ENCODE assay signal across 1 cellular context in the genomic region with DNA sequence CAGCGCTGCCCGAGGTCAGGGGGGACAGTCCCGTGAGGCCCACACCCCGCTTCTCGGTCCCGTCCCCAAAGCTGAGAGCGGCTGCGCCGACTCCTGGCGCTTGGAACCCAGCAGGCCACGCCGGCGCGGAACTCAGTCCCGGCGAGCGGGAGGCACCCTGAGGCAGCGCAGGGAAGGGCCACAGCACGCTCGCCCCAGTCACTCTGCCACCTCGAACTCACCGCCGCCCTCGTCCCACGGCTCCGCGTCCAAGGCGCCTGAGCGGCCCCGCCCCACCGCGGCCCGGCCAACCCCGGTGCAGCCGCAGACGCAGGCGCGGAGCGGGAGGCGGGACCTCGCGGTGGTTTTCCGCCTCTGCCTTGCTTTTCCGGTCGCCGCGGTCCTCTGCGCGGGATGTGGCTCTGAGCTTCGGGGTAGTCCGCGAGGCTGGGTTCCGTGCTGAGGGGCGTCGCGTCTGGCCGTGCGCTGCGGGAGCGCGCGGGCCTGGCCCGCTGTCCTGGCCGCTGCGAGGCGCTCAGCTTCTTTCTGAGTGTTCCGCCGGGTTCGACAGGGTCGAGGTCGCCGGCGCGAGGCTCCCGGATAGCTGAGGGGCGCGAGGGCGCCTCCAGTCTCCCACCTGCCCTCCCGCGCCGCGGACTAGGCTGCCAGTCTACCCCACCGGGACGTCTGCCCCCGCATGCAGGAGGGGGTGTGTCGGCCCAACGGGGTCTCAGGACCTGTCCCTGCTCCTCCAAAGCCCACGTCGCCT.
TF ChIP-seq lines count a peak whose summit lies in the region.

Gene CDPF1 (minus strand): TSS at position 259 of the 748 bp plus-strand sequence. CDS start 2,009 bp downstream, outside the sequence.

TF ChIP-seq in WTC11, 78 proteins besides CTCF, POLR2A, EP300 and RAD21 (continued from another document and continues in another):
- TF ChIP-seq, protein P1, sequence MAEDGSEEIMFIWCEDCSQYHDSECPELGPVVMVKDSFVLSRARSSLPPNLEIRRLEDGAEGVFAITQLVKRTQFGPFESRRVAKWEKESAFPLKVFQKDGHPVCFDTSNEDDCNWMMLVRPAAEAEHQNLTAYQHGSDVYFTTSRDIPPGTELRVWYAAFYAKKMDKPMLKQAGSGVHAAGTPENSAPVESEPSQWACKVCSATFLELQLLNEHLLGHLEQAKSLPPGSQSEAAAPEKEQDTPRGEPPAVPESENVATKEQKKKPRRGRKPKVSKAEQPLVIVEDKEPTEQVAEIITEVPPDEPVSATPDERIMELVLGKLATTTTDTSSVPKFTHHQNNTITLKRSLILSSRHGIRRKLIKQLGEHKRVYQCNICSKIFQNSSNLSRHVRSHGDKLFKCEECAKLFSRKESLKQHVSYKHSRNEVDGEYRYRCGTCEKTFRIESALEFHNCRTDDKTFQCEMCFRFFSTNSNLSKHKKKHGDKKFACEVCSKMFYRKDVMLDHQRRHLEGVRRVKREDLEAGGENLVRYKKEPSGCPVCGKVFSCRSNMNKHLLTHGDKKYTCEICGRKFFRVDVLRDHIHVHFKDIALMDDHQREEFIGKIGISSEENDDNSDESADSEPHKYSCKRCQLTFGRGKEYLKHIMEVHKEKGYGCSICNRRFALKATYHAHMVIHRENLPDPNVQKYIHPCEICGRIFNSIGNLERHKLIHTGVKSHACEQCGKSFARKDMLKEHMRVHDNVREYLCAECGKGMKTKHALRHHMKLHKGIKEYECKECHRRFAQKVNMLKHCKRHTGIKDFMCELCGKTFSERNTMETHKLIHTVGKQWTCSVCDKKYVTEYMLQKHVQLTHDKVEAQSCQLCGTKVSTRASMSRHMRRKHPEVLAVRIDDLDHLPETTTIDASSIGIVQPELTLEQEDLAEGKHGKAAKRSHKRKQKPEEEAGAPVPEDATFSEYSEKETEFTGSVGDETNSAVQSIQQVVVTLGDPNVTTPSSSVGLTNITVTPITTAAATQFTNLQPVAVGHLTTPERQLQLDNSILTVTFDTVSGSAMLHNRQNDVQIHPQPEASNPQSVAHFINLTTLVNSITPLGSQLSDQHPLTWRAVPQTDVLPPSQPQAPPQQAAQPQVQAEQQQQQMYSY (CRISPR knock-in tag; IDR thresholded peaks at IDR 0.05), result peak; percentile 54; the same call in 1 of the 2 replicates
- TF ChIP-seq NR2C2 (CRISPR knock-in tag; IDR thresholded peaks at IDR 0.05) (no peak), ZBTB21 (CRISPR knock-in tag; IDR thresholded peaks at IDR 0.05; ENCODE audit: borderline replicate concordance) (peak; percentile 82), KAT7 (CRISPR knock-in tag; IDR thresholded peaks at IDR 0.05; ENCODE audit: borderline replicate concordance) (peak; percentile 85), ATF2 (CRISPR knock-in tag; IDR thresholded peaks at IDR 0.05; ENCODE audit: borderline replicate concordance, low read depth) (peak; percentile 81), ESRRA (CRISPR knock-in tag; IDR thresholded peaks at IDR 0.05; ENCODE audit: borderline replicate concordance) (peak; percentile 90), NFATC4 (CRISPR knock-in tag; IDR thresholded peaks at IDR 0.05) (no peak), ZNF263 (CRISPR knock-in tag; IDR thresholded peaks at IDR 0.05; ENCODE audit: low read depth) (0 out of 2 replicates have a peak, but pooled peaks have one; percentile 70), ZNF425 (CRISPR knock-in tag; conservative IDR thresholded peaks at IDR 0.05) (no peak), ZNF423 (CRISPR knock-in tag; IDR thresholded peaks at IDR 0.05) (no peak), ATF6 (CRISPR knock-in tag; IDR thresholded peaks at IDR 0.05) (no peak), ZNF138 (CRISPR knock-in tag; conservative IDR thresholded peaks at IDR 0.05) (peak; percentile 82; the same call in 1 of the 2 replicates), ZNF396 (CRISPR knock-in tag; IDR thresholded peaks at IDR 0.05; ENCODE audit: borderline replicate concordance) (no peak), JAZF1 (CRISPR knock-in tag; IDR thresholded peaks at IDR 0.05) (no peak), NR3C1 (CRISPR knock-in tag; conservative IDR thresholded peaks at IDR 0.05; ENCODE audit: low read depth) (no peak; the same call in 1 of the 2 replicates), ZNF219 (CRISPR knock-in tag; IDR thresholded peaks at IDR 0.05; ENCODE audit: borderline replicate concordance) (peak; percentile 95), CREM (CRISPR knock-in tag; IDR thresholded peaks at IDR 0.05) (no peak), ZBTB43 (CRISPR knock-in tag; IDR thresholded peaks at IDR 0.05) (peak; percentile 90), FOXP1 (CRISPR knock-in tag; IDR thresholded peaks at IDR 0.05; ENCODE audit: borderline replicate concordance) (peak; percentile 98), JUN (CRISPR knock-in tag; IDR thresholded peaks at IDR 0.05) (peak; percentile 95), MAX (CRISPR knock-in tag; IDR thresholded peaks at IDR 0.05) (peak; percentile 98), ZNF671 (CRISPR knock-in tag; IDR thresholded peaks at IDR 0.05) (no peak), EMX1 (CRISPR knock-in tag; IDR thresholded peaks at IDR 0.05) (no peak), SMAD3 (CRISPR knock-in tag; IDR thresholded peaks at IDR 0.05; ENCODE audit: borderline replicate concordance) (peak; percentile 83; the same call in 1 of the 2 replicates), SP1 (CRISPR knock-in tag; conservative IDR thresholded peaks at IDR 0.05) (peak; percentile 93)
- TF ChIP-seq, protein P2, sequence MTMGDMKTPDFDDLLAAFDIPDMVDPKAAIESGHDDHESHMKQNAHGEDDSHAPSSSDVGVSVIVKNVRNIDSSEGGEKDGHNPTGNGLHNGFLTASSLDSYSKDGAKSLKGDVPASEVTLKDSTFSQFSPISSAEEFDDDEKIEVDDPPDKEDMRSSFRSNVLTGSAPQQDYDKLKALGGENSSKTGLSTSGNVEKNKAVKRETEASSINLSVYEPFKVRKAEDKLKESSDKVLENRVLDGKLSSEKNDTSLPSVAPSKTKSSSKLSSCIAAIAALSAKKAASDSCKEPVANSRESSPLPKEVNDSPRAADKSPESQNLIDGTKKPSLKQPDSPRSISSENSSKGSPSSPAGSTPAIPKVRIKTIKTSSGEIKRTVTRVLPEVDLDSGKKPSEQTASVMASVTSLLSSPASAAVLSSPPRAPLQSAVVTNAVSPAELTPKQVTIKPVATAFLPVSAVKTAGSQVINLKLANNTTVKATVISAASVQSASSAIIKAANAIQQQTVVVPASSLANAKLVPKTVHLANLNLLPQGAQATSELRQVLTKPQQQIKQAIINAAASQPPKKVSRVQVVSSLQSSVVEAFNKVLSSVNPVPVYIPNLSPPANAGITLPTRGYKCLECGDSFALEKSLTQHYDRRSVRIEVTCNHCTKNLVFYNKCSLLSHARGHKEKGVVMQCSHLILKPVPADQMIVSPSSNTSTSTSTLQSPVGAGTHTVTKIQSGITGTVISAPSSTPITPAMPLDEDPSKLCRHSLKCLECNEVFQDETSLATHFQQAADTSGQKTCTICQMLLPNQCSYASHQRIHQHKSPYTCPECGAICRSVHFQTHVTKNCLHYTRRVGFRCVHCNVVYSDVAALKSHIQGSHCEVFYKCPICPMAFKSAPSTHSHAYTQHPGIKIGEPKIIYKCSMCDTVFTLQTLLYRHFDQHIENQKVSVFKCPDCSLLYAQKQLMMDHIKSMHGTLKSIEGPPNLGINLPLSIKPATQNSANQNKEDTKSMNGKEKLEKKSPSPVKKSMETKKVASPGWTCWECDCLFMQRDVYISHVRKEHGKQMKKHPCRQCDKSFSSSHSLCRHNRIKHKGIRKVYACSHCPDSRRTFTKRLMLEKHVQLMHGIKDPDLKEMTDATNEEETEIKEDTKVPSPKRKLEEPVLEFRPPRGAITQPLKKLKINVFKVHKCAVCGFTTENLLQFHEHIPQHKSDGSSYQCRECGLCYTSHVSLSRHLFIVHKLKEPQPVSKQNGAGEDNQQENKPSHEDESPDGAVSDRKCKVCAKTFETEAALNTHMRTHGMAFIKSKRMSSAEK (CRISPR knock-in tag; IDR thresholded peaks at IDR 0.05; ENCODE audit: borderline replicate concordance), result no peak
- TF ChIP-seq, protein P3, sequence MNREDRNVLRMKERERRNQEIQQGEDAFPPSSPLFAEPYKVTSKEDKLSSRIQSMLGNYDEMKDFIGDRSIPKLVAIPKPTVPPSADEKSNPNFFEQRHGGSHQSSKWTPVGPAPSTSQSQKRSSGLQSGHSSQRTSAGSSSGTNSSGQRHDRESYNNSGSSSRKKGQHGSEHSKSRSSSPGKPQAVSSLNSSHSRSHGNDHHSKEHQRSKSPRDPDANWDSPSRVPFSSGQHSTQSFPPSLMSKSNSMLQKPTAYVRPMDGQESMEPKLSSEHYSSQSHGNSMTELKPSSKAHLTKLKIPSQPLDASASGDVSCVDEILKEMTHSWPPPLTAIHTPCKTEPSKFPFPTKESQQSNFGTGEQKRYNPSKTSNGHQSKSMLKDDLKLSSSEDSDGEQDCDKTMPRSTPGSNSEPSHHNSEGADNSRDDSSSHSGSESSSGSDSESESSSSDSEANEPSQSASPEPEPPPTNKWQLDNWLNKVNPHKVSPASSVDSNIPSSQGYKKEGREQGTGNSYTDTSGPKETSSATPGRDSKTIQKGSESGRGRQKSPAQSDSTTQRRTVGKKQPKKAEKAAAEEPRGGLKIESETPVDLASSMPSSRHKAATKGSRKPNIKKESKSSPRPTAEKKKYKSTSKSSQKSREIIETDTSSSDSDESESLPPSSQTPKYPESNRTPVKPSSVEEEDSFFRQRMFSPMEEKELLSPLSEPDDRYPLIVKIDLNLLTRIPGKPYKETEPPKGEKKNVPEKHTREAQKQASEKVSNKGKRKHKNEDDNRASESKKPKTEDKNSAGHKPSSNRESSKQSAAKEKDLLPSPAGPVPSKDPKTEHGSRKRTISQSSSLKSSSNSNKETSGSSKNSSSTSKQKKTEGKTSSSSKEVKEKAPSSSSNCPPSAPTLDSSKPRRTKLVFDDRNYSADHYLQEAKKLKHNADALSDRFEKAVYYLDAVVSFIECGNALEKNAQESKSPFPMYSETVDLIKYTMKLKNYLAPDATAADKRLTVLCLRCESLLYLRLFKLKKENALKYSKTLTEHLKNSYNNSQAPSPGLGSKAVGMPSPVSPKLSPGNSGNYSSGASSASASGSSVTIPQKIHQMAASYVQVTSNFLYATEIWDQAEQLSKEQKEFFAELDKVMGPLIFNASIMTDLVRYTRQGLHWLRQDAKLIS (CRISPR knock-in tag; IDR thresholded peaks at IDR 0.05; ENCODE audit: borderline replicate concordance), result no peak; the same call in 1 of the 2 replicates
- TF ChIP-seq, protein P4, sequence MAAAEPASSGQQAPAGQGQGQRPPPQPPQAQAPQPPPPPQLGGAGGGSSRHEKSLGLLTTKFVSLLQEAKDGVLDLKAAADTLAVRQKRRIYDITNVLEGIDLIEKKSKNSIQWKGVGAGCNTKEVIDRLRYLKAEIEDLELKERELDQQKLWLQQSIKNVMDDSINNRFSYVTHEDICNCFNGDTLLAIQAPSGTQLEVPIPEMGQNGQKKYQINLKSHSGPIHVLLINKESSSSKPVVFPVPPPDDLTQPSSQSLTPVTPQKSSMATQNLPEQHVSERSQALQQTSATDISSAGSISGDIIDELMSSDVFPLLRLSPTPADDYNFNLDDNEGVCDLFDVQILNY (CRISPR knock-in tag; IDR thresholded peaks at IDR 0.05), result peak; percentile 95
